In genomic region chr12:59716049-59716448, GRCh38 we compare ENCODE assay signal across 25 cellular contexts.
"Had no signal": no experiment of that assay in that cellular context is flagged by ENCODE, and none has a peak within 500 bp of the region (broad histone marks: within the 10 kb centered on the region; RNA-seq: fewer than 3 reads in every experiment).

No MANE protein-coding gene starts in this region.

- ATAC-seq: activated CD4-positive, CD25-positive, alpha-beta regulatory T cell treated with anti-CD3 and anti-CD28 coated beads, Interleukin-2, amount 50 U/mL, for 24 hours; activated T-helper 17 cell treated with anti-CD3 and anti-CD28 coated beads, Interleukin-2, amount 50 U/mL, for 72 hours; gastrocnemius medialis; natural killer cell treated with Interleukin-12 subunit alpha and Interleukin-12 subunit beta and Interleukin-15 and Interleukin-18, amount 100 ng/mL, for 72 hours had no signal

- H3K4me3 ChIP-seq: adrenal gland, ascending aorta, colonic mucosa, esophagus squamous epithelium, gastrocnemius medialis, prostate gland, right atrium auricular region, thoracic aorta, upper lobe of left lung had no signal

- H3K4me3 Mint-ChIP-seq: activated CD4-positive, alpha-beta T cell treated with anti-CD3 and anti-CD28 coated beads, Interleukin-2, amount 10 ng/mL, durations not matched to agents 7 days and 5 days; activated naive CD8-positive, alpha-beta T cell; activated T-cell treated with anti-CD3 and anti-CD28 coated beads, Interleukin-2, amount 50 U/mL, for 24 hours; activated T-helper 17 cell treated with anti-CD3 and anti-CD28 coated beads, Interleukin-2, amount 50 U/mL, for 72 hours; natural killer cell treated with Interleukin-12 subunit alpha and Interleukin-12 subunit beta and Interleukin-15 and Interleukin-18, amount 100 ng/mL, for 72 hours; T-helper 1 cell treated with Interleukin-12 subunit alpha and Interleukin-12 subunit beta and Interleukin-4 antibody, amounts not matched to agents 30 μg/mL and 1 μg/mL, for 36 hours had no signal

- H3K4me1 ChIP-seq: colonic mucosa, esophagus squamous epithelium, gastrocnemius medialis, prostate gland, upper lobe of left lung had no signal

- H3K4me1 Mint-ChIP-seq: activated T-helper 17 cell treated with anti-CD3 and anti-CD28 coated beads, Interleukin-2, amount 50 U/mL, for 72 hours had no signal

- FAIRE-seq: bronchial epithelial cell had no signal

- H3K9me3 ChIP-seq: adrenal gland, ascending aorta, colonic mucosa, esophagus squamous epithelium, gastrocnemius medialis, prostate gland, right atrium auricular region, thoracic aorta, upper lobe of left lung had no signal

- H3K9me3 Mint-ChIP-seq: activated CD4-positive, alpha-beta T cell treated with anti-CD3 and anti-CD28 coated beads, Interleukin-2, amount 10 ng/mL, durations not matched to agents 7 days and 5 days; activated T-cell treated with anti-CD3 and anti-CD28 coated beads, Interleukin-2, amount 50 U/mL, for 24 hours; activated T-helper 17 cell treated with anti-CD3 and anti-CD28 coated beads, Interleukin-2, amount 50 U/mL, for 72 hours; natural killer cell treated with Interleukin-12 subunit alpha and Interleukin-12 subunit beta and Interleukin-15 and Interleukin-18, amount 100 ng/mL, for 72 hours; T-helper 1 cell treated with Interleukin-12 subunit alpha and Interleukin-12 subunit beta and Interleukin-4 antibody, amounts not matched to agents 30 μg/mL and 1 μg/mL, for 36 hours had no signal

- H3K27ac ChIP-seq: adrenal gland, ascending aorta, colonic mucosa, esophagus squamous epithelium, gastrocnemius medialis, prostate gland, right atrium auricular region, thoracic aorta, upper lobe of left lung, VCaP had no signal

- H3K27me3 Mint-ChIP-seq: activated CD4-positive, alpha-beta T cell treated with anti-CD3 and anti-CD28 coated beads, Interleukin-2, amount 10 ng/mL, durations not matched to agents 7 days and 5 days; activated naive CD8-positive, alpha-beta T cell; activated T-cell treated with anti-CD3 and anti-CD28 coated beads, Interleukin-2, amount 50 U/mL, for 24 hours; activated T-helper 17 cell treated with anti-CD3 and anti-CD28 coated beads, Interleukin-2, amount 50 U/mL, for 72 hours; natural killer cell treated with Interleukin-12 subunit alpha and Interleukin-12 subunit beta and Interleukin-15 and Interleukin-18, amount 100 ng/mL, for 72 hours had no signal

- H3K36me3 ChIP-seq: adrenal gland, ascending aorta, colonic mucosa, esophagus squamous epithelium, gastrocnemius medialis, prostate gland, right atrium auricular region, thoracic aorta, upper lobe of left lung had no signal

- H3K27me3 ChIP-seq: adrenal gland, ascending aorta, colonic mucosa, esophagus squamous epithelium, gastrocnemius medialis, right atrium auricular region, upper lobe of left lung had no signal

- H3K27ac Mint-ChIP-seq: activated CD4-positive, alpha-beta T cell treated with anti-CD3 and anti-CD28 coated beads, Interleukin-2, amount 10 ng/mL, durations not matched to agents 7 days and 5 days; activated naive CD8-positive, alpha-beta T cell; activated T-cell treated with anti-CD3 and anti-CD28 coated beads, Interleukin-2, amount 50 U/mL, for 24 hours; activated T-helper 17 cell treated with anti-CD3 and anti-CD28 coated beads, Interleukin-2, amount 50 U/mL, for 72 hours; natural killer cell treated with Interleukin-12 subunit alpha and Interleukin-12 subunit beta and Interleukin-15 and Interleukin-18, amount 100 ng/mL, for 72 hours; T-helper 1 cell treated with Interleukin-12 subunit alpha and Interleukin-12 subunit beta and Interleukin-4 antibody, amounts not matched to agents 30 μg/mL and 1 μg/mL, for 36 hours had no signal

- DNase-seq: activated CD4-positive, alpha-beta T cell treated with anti-CD3 and anti-CD28 coated beads, Interleukin-2, amount 10 ng/mL, durations not matched to agents 7 days and 5 days; activated CD8-positive, alpha-beta memory T cell treated with anti-CD3 and anti-CD28 coated beads, Interleukin-2, amount 50 U/mL, for 4 hours; activated naive CD4-positive, alpha-beta T cell; activated T-cell treated with anti-CD3 and anti-CD28 coated beads, Interleukin-2, amount 50 U/mL, for 24 hours; adrenal gland; colonic mucosa; esophagus squamous epithelium; gastrocnemius medialis; hippocampal formation; midbrain; stimulated activated CD4-positive, alpha-beta T cell treated with anti-CD3 and anti-CD28 coated beads, Interleukin-4, amount 100 ng/mL, for 24 hours; stimulated activated naive CD4-positive, alpha-beta T cell treated with Interleukin-2 at 50 U/mL for 16 hours; T1000; upper lobe of left lung had no signal
